8 cellular contexts compared by ENCODE assay signal in genomic region chr15:50116477-50116876, GRCh38. TPM values are rescaled to one million over a fixed set of nuclear protein-coding genes. Genes with fewer than 3 reads are reported as not detected.
A peak's percentile ranks its signal among the peaks of the same experiment; 100 is the strongest.
DNase-seq lines count a peak whose midpoint lies in the region; ATAC-seq, FAIRE-seq and TF ChIP-seq lines count a peak whose summit lies in the region.

No MANE protein-coding gene starts in this region.

- H3K4me3 ChIP-seq in left ventricle myocardium inferior (no peak overlapping the region), NB4 (ENCODE audit: low read depth, low read length) (peak overlapping the region; percentile 93), bronchial epithelial cell (ENCODE audit: low read depth, low read length) (no peak overlapping the region), smooth muscle cell (no peak overlapping the region), neuronal stem cell (ENCODE audit: low read length in 2 of 2) (no peak overlapping the region)

- H3K36me3 ChIP-seq in left ventricle myocardium inferior (no peaks in the 10 kb centered on the region), bronchial epithelial cell (ENCODE audit: control insufficient read depth, insufficient read depth, low read length) (no peaks in the 10 kb centered on the region), smooth muscle cell (ENCODE audit: low read depth) (no peaks in the 10 kb centered on the region), neuronal stem cell (replicated peaks in 1 of 2; ENCODE audit: control insufficient read depth in 2 of 2, insufficient read depth in 2 of 2, low read length in 2 of 2) (no peaks in the 10 kb centered on the region)

- no peak overlapping the region for H2AK5ac ChIP-seq in neuronal stem cell (ENCODE audit: low read depth, low read length)

- H3F3A ChIP-seq in smooth muscle cell (ENCODE audit: low read depth) = no peaks in the 10 kb centered on the region

- no peak overlapping the region for H3K4me2 ChIP-seq in smooth muscle cell
- H3K4me2 ChIP-seq in neuronal stem cell (ENCODE audit: insufficient read depth, low read length, poor library complexity, severe bottlenecking) = no peak overlapping the region

- H4K91ac ChIP-seq in neuronal stem cell (ENCODE audit: low read depth, low read length, poor library complexity) = no peak overlapping the region

- H3K9ac ChIP-seq in smooth muscle cell (ENCODE audit: low read depth) = no peak overlapping the region
- H3K9ac ChIP-seq in neuronal stem cell (ENCODE audit: low read depth, low read length, poor library complexity) = no peak overlapping the region

- peaks cover 20% of the 10 kb centered on the region for H3K27me3 ChIP-seq in left ventricle myocardium inferior (ENCODE audit: low read depth)
- H3K27me3 ChIP-seq in bronchial epithelial cell (ENCODE audit: control insufficient read depth, insufficient read depth, low read length) = no peaks in the 10 kb centered on the region
- H3K27me3 ChIP-seq in smooth muscle cell (ENCODE audit: low read depth) = no peaks in the 10 kb centered on the region
- no peaks in the 10 kb centered on the region for H3K27me3 ChIP-seq in neuronal stem cell (ENCODE audit: control insufficient read depth in 3 of 3, insufficient read depth in 3 of 3, low read depth in 1 of 3, low read length in 3 of 3)

- H2BK15ac ChIP-seq in neuronal stem cell (ENCODE audit: low read length) = no peak overlapping the region

- no peak overlapping the region for H3K27ac ChIP-seq in left ventricle myocardium inferior (replicated peaks)
- H3K27ac ChIP-seq in smooth muscle cell (ENCODE audit: low read depth) = no peak overlapping the region
- no peak overlapping the region for H3K27ac ChIP-seq in neuronal stem cell (replicated peaks; ENCODE audit: low read length)

- no peak overlapping the region for H3K18ac ChIP-seq in neuronal stem cell (ENCODE audit: low read length)

- FAIRE-seq in bronchial epithelial cell (lab: Jason Lieb, UNC) = no peak

- no peak overlapping the region for H3K14ac ChIP-seq in neuronal stem cell (ENCODE audit: low read length)

- no peak overlapping the region for H2BK5ac ChIP-seq in neuronal stem cell (ENCODE audit: low read length)

- H2AFZ ChIP-seq in smooth muscle cell (ENCODE audit: low read depth) (no peak overlapping the region), neuronal stem cell (ENCODE audit: low read length) (no peak overlapping the region)

- H3K79me2 ChIP-seq in smooth muscle cell (ENCODE audit: low read depth) = no peaks in the 10 kb centered on the region

- no peaks in the 10 kb centered on the region for H4K20me1 ChIP-seq in smooth muscle cell (ENCODE audit: low read depth)

- no peak overlapping the region for H3K4ac ChIP-seq in neuronal stem cell (ENCODE audit: low read length)

- no peaks in the 10 kb centered on the region for H3K79me1 ChIP-seq in neuronal stem cell (ENCODE audit: low read depth, low read length)

- H4K8ac ChIP-seq in neuronal stem cell (ENCODE audit: low read depth, low read length) = no peak overlapping the region

- intact Hi-C loops in left ventricle myocardium superior (cut with micrococcal nuclease) = no loop called here
- intact Hi-C loops in left ventricle myocardium inferior (cut with micrococcal nuclease) = no loop called here

- H3K4me1 ChIP-seq in left ventricle myocardium inferior = no peaks in the 10 kb centered on the region
- H3K4me1 ChIP-seq in smooth muscle cell (ENCODE audit: low read depth) = peaks cover 17% of the 10 kb centered on the region
- peaks cover 0 to 2% of the 10 kb centered on the region in 2 donors for H3K4me1 ChIP-seq in neuronal stem cell (ENCODE audit: control insufficient read depth in 2 of 2, insufficient read depth in 1 of 2, low read depth in 1 of 2, low read length in 2 of 2)

- no peak overlapping the region for H3K23ac ChIP-seq in neuronal stem cell (ENCODE audit: low read depth, low read length, poor library complexity)

- TF ChIP-seq POLR2A in NB4 (IDR thresholded peaks at IDR 0.05; ENCODE audit: extremely low read depth, insufficient read length) = no peak

- no peak overlapping the region for H2BK120ac ChIP-seq in neuronal stem cell (ENCODE audit: low read depth, low read length)

- WGBS in smooth muscle cell (ENCODE audit: low lambda C conversion rate) = 39% methylated on average over 3 of the region's 3 CpGs
- no CpG with 5 or more reads among the region's 3 CpGs for WGBS in neuronal stem cell (ENCODE audit: extremely low coverage in 2 of 2, insufficient read length in 2 of 2, insufficient replicate concordance in 1 of 2), 2 donors

- DNase-seq in left ventricle myocardium superior (no peak), left ventricle myocardium inferior (no peak), NB4 (ENCODE audit: low read depth) (peak; percentile 91), bronchial epithelial cell (ENCODE audit: low read depth) (peak; percentile 35), smooth muscle cell (lab: John Stamatoyannopoulos, UW; ENCODE audit: unreplicated experiment) (no peak), neuronal stem cell (ENCODE audit: low spot score) (no peak)

- no peak overlapping the region for H2BK12ac ChIP-seq in neuronal stem cell (ENCODE audit: low read length)

- peaks cover 3% of the 10 kb centered on the region for H3K9me3 ChIP-seq in left ventricle myocardium inferior (replicated peaks)
- H3K9me3 ChIP-seq in smooth muscle cell (replicated peaks; ENCODE audit: low read depth) = no peaks in the 10 kb centered on the region
- H3K9me3 ChIP-seq in neuronal stem cell (replicated peaks in 1 of 2; ENCODE audit: control insufficient read depth in 2 of 2, insufficient read depth in 1 of 2, low read depth in 1 of 2, low read length in 2 of 2) = no peaks in the 10 kb centered on the region

- no peak for TF ChIP-seq CTCF in left ventricle myocardium inferior (IDR thresholded peaks at IDR 0.05; ENCODE audit: borderline replicate concordance)
- TF ChIP-seq CTCF in NB4 (IDR thresholded peaks at IDR 0.05; ENCODE audit: low read depth, low read length) = peak; percentile 65
- peak; percentile 43 for TF ChIP-seq CTCF in bronchial epithelial cell (IDR thresholded peaks at IDR 0.05; ENCODE audit: insufficient read depth, low read length, severe bottlenecking)
- TF ChIP-seq CTCF in smooth muscle cell (IDR thresholded peaks at IDR 0.05; ENCODE audit: borderline replicate concordance, insufficient read depth, poor library complexity, severe bottlenecking) = peak; percentile 13

- ATAC-seq in left ventricle myocardium superior (peak; percentile 28), GM19455 (IDR thresholded peaks at IDR 0.05; ENCODE audit: unreplicated experiment) (no peak), HG02623 (IDR thresholded peaks at IDR 0.05; ENCODE audit: unreplicated experiment) (no peak)

RNA-seq across cellular contexts. Expression of gene ATP8B4, which starts 2.6 kb away (rescaled TPM):
- 3.1 TPM for total RNA-seq in left ventricle myocardium superior
- total RNA-seq in left ventricle myocardium inferior = 2.5 TPM
- total RNA-seq in bronchial epithelial cell = 0.26 and 1.1 TPM in 2 replicates
- total RNA-seq in smooth muscle cell = 60.5 and 63.9 TPM in 2 replicates
- 21.7 and 25.5 TPM in 2 replicates for polyA plus RNA-seq in smooth muscle cell
- polyA plus RNA-seq in neuronal stem cell (2013, experiment 1 of 2) = 0.13 TPM
- polyA plus RNA-seq in neuronal stem cell (2013, experiment 2 of 2) = 0.17 TPM

Comparison
In these comparisons a context has a peak if more than half of its experiments do, and no peak if none do; other contexts are left out.
1. DNase-seq: peak in NB4 (single experiment) and bronchial epithelial cell (single experiment); none in left ventricle myocardium superior (single experiment), left ventricle myocardium inferior (single experiment), smooth muscle cell (single experiment) and neuronal stem cell (single experiment).
2. RNA of gene ATP8B4, which starts 2.6 kb away (total RNA-seq): 60.5 to 63.9 TPM in smooth muscle cell; 3.1 TPM in left ventricle myocardium superior (single experiment), 2.5 TPM in left ventricle myocardium inferior (single experiment) and 0.26 to 1.1 TPM in bronchial epithelial cell; every median in the first group is over 10 times any median in the second.